15 cellular contexts compared by ENCODE assay signal in genomic region chr4:167117273-167117672, GRCh38.
DNase-seq lines count a peak whose midpoint lies in the region; ATAC-seq, FAIRE-seq and TF ChIP-seq lines count a peak whose summit lies in the region.
"Had no signal": no experiment of that assay in that cellular context is flagged by ENCODE, and none has a peak within 500 bp of the region (broad histone marks: within the 10 kb centered on the region; RNA-seq: fewer than 3 reads in every experiment).

No MANE protein-coding gene starts in this region.

- WGBS in H1 (ENCODE audit: extremely low coverage in 1 of 2, insufficient coverage in 1 of 2, insufficient read length in 1 of 2, insufficient replicate concordance in 2 of 2, low coverage in 1 of 2, low lambda C conversion rate in 2 of 2, missing lambda C conversion rate in 1 of 2), 2 experiments = 81% methylated on average over 4 of the region's 4 CpGs; no CpG with 5 or more reads in 1 of the 2 experiments
- WGBS in mesendoderm (ENCODE audit: extremely low coverage, insufficient coverage, low lambda C conversion rate) = no CpG with 5 or more reads among the region's 4 CpGs

- ATAC-seq in GM23338 (peak; percentile 57; the same call in 2 of the 3 replicates), HG03432 (IDR thresholded peaks at IDR 0.05; ENCODE audit: unreplicated experiment) (peak; percentile 55)
- ATAC-seq: HCT116 had no signal

- H3K4me3 ChIP-seq in GM23338 (no peak overlapping the region), H1 (ENCODE audit: extremely low read depth in 1 of 4, insufficient read depth in 2 of 4, low read depth in 3 of 4, low read length in 4 of 4) (no peak overlapping the region), mesendoderm (ENCODE audit: low read length) (no peak overlapping the region), OCI-LY7 (ENCODE audit: low read depth, low read length, poor library complexity, severe bottlenecking) (no peak overlapping the region)
- H3K4me3 ChIP-seq in CD8-positive, alpha-beta memory T cell (ENCODE audit: low read length) = no peak overlapping the region
- H3K4me3 ChIP-seq in CD4-positive, alpha-beta memory T cell (ENCODE audit: low read length in 2 of 2) = no peak overlapping the region

- no peaks in the 10 kb centered on the region for H3K9me3 Mint-ChIP-seq in GM23338
- H3K9me3 Mint-ChIP-seq in CD8-positive, alpha-beta memory T cell = peaks cover 0 to 22% (median 2%) of the 10 kb centered on the region in 5 donors
- H3K9me3 Mint-ChIP-seq in CD4-positive, alpha-beta memory T cell = peaks cover 0 to 7% (median 0%) of the 10 kb centered on the region in 8 donors

- H3K56ac ChIP-seq in H1 (replicated peaks; ENCODE audit: insufficient read length, low read depth, low read length) (no peak overlapping the region), mesendoderm (ENCODE audit: low read length) (no peak overlapping the region)

- H3K4me1 ChIP-seq in GM23338 (ENCODE audit: insufficient read depth) = no peaks in the 10 kb centered on the region
- no peaks in the 10 kb centered on the region for H3K4me1 ChIP-seq in H1 (replicated peaks in 1 of 4; ENCODE audit: control insufficient read depth in 3 of 4, insufficient read depth in 4 of 4, low read length in 3 of 4)
- peaks cover 2% of the 10 kb centered on the region for H3K4me1 ChIP-seq in mesendoderm (ENCODE audit: control insufficient read depth, low read depth, low read length)
- H3K4me1 ChIP-seq in CD8-positive, alpha-beta memory T cell (ENCODE audit: insufficient read depth, low read length) = no peaks in the 10 kb centered on the region
- H3K4me1 ChIP-seq in OCI-LY7 (ENCODE audit: insufficient read depth, low read length, poor library complexity, severe bottlenecking) = no peaks in the 10 kb centered on the region
- H3K4me1 ChIP-seq in CD4-positive, alpha-beta memory T cell (ENCODE audit: insufficient read depth, low read length) = no peaks in the 10 kb centered on the region

- H3K27me3 ChIP-seq in GM23338 (ENCODE audit: insufficient read depth) (no peaks in the 10 kb centered on the region), H1 (replicated peaks in 1 of 4; ENCODE audit: control insufficient read depth in 3 of 4, extremely low read depth in 1 of 4, insufficient read depth in 3 of 4, low read length in 3 of 4) (no peaks in the 10 kb centered on the region), mesendoderm (ENCODE audit: insufficient read depth, low read length, poor library complexity) (no peaks in the 10 kb centered on the region)
- H3K27me3 ChIP-seq in CD8-positive, alpha-beta memory T cell (ENCODE audit: insufficient read depth, low read length, poor library complexity, severe bottlenecking) = no peaks in the 10 kb centered on the region
- H3K27me3 ChIP-seq in CD4-positive, alpha-beta memory T cell (ENCODE audit: insufficient read depth, low read length) = no peaks in the 10 kb centered on the region

- H3K23ac ChIP-seq in H1 (ENCODE audit: insufficient read length) (no peak overlapping the region), mesendoderm (ENCODE audit: low read length) (no peak overlapping the region)

- H3K27me3 Mint-ChIP-seq in GM23338 (ENCODE audit: insufficient read depth, low read depth, poor library complexity) = no peaks in the 10 kb centered on the region
- no peaks in the 10 kb centered on the region for H3K27me3 Mint-ChIP-seq in CD8-positive, alpha-beta memory T cell
- no peaks in the 10 kb centered on the region for H3K27me3 Mint-ChIP-seq in CD4-positive, alpha-beta memory T cell

- H3K4me1 Mint-ChIP-seq in GM23338 = peaks cover 3% of the 10 kb centered on the region; the same call in 2 of the 3 replicates
- H3K4me1 Mint-ChIP-seq in CD8-positive, alpha-beta memory T cell = no peaks in the 10 kb centered on the region
- H3K4me1 Mint-ChIP-seq in CD4-positive, alpha-beta memory T cell = no peaks in the 10 kb centered on the region

- BruUV-seq in OCI-LY7 (replicated peaks; lab: Mats Ljungman, UMichigan) = no TSS peak

- no peak for TF ChIP-seq EP300 in H1 (IDR thresholded peaks at IDR 0.05; ENCODE audit: borderline replicate concordance in 1 of 2, low read depth in 2 of 2, low read length in 2 of 2)

- H3K79me2 ChIP-seq in GM23338 (replicated peaks; ENCODE audit: insufficient read depth) (no peaks in the 10 kb centered on the region), H1 (ENCODE audit: control insufficient read depth in 1 of 2, insufficient read depth in 2 of 2, low read length in 2 of 2) (no peaks in the 10 kb centered on the region), mesendoderm (ENCODE audit: control insufficient read depth, insufficient read depth, low read length) (no peaks in the 10 kb centered on the region), OCI-LY7 (ENCODE audit: insufficient read depth, low read depth, low read length) (no peaks in the 10 kb centered on the region)

- H2BK15ac ChIP-seq in H1 (ENCODE audit: low read length) (no peak overlapping the region), mesendoderm (replicated peaks; ENCODE audit: low read depth) (no peak overlapping the region)

- H3K9ac ChIP-seq in H1 (replicated peaks in 1 of 4; ENCODE audit: extremely low read depth in 1 of 4, low read depth in 3 of 4, low read length in 3 of 4) = no peak overlapping the region
- H3K9ac ChIP-seq in mesendoderm (ENCODE audit: low read length) = no peak overlapping the region

- DNase-seq in GM23338 (ENCODE audit: low spot score) (no peak), H1 (ENCODE audit: low read depth in 1 of 2, low spot score in 2 of 2) (no peak), mesendoderm (no peak), OCI-LY7 (ENCODE audit: low spot score) (no peak)
- DNase-seq in CD8-positive, alpha-beta memory T cell = no peak
- DNase-seq in CD4-positive, alpha-beta memory T cell = no peak
- DNase-seq: Kasumi-1, NCI-H1417, NCI-H1930, NCI-H2171 treated with DMSO at 0.1 percent for 48 hours, NCI-H510A, SIG-M5 had no signal

- intact Hi-C loops in OCI-LY7 (cut with micrococcal nuclease; ENCODE audit: unreplicated experiment) = no loop called here
- intact Hi-C loops in CD4-positive, alpha-beta memory T cell (cut with micrococcal nuclease) = no loop called here

- H3K4ac ChIP-seq in H1 (replicated peaks; ENCODE audit: insufficient read length, low read depth, low read length) (no peak overlapping the region), mesendoderm (ENCODE audit: low read depth, low read length) (no peak overlapping the region)

- H2BK5ac ChIP-seq in H1 (ENCODE audit: low read depth, low read length) = no peak overlapping the region
- no peak overlapping the region for H2BK5ac ChIP-seq in mesendoderm (ENCODE audit: low read length)

- H3K18ac ChIP-seq in H1 (ENCODE audit: extremely low read depth, low read length) (no peak overlapping the region), mesendoderm (ENCODE audit: low read length) (peak overlapping the region; percentile 18)

- H2AK5ac ChIP-seq in H1 (ENCODE audit: low read depth, low read length) = no peak overlapping the region
- H2AK5ac ChIP-seq in mesendoderm (ENCODE audit: low read length) = no peak overlapping the region

- CTCF ChIA-PET in H1 (lab: Charles Lee; ENCODE audit: partially characterized antibody) (no interaction called here), OCI-LY7 (lab: Charles Lee; ENCODE audit: unreplicated experiment) (no interaction called here)
- CTCF ChIA-PET in CD8-positive, alpha-beta memory T cell (lab: Charles Lee) = no interaction called here
- CTCF ChIA-PET in CD4-positive, alpha-beta memory T cell (lab: Charles Lee; ENCODE audit: partially characterized antibody) = no interaction called here

- H3K9me2 ChIP-seq in GM23338 (ENCODE audit: insufficient read depth) (no peaks in the 10 kb centered on the region), OCI-LY7 (ENCODE audit: insufficient read depth, low read length) (no peaks in the 10 kb centered on the region)

- no peak overlapping the region for H3K14ac ChIP-seq in H1 (ENCODE audit: insufficient read length)

- POLR2A ChIA-PET in H1 (lab: Charles Lee; ENCODE audit: partially characterized antibody) (no interaction called here), OCI-LY7 (lab: Charles Lee) (no interaction called here)
- POLR2A ChIA-PET in CD8-positive, alpha-beta memory T cell (lab: Charles Lee) = no interaction called here
- POLR2A ChIA-PET in CD4-positive, alpha-beta memory T cell (lab: Charles Lee; ENCODE audit: partially characterized antibody) = no interaction called here

- TF ChIP-seq CTCF in GM23338 (conservative IDR thresholded peaks at IDR 0.05; ENCODE audit: low read depth in 2 of 2) = no peak
- no peak for TF ChIP-seq CTCF in H1 (IDR thresholded peaks at IDR 0.05; ENCODE audit: control extremely low read depth in 1 of 3, insufficient read depth in 1 of 3, low read depth in 1 of 3, low read length in 3 of 3)
- no peak for TF ChIP-seq CTCF in OCI-LY7 (conservative IDR thresholded peaks at IDR 0.05; ENCODE audit: low read length)

- TF ChIP-seq POLR2A in H1 (IDR thresholded peaks at IDR 0.05; ENCODE audit: control extremely low read depth in 1 of 2, low read depth in 2 of 2, low read length in 2 of 2) = no peak

- H4K8ac ChIP-seq in H1 (ENCODE audit: extremely low read depth, insufficient read depth, low read length) = peak overlapping the region; percentile 31; the same call in 1 of the 2 replicates
- no peak overlapping the region for H4K8ac ChIP-seq in mesendoderm (ENCODE audit: low read depth, low read length)

- no peak overlapping the region for H3K27ac Mint-ChIP-seq in GM23338
- no peak overlapping the region for H3K27ac Mint-ChIP-seq in CD8-positive, alpha-beta memory T cell
- H3K27ac Mint-ChIP-seq in CD4-positive, alpha-beta memory T cell = no peak overlapping the region

- H2BK12ac ChIP-seq in H1 (ENCODE audit: low read depth, low read length) = no peak overlapping the region

- H4K5ac ChIP-seq in H1 (ENCODE audit: insufficient read length, low read depth, low read length) = no peak overlapping the region
- no peak overlapping the region for H4K5ac ChIP-seq in mesendoderm (ENCODE audit: low read length)

- no peaks in the 10 kb centered on the region for H3K9me3 ChIP-seq in H1 (ENCODE audit: insufficient read depth in 2 of 2, low read depth in 1 of 2, low read length in 1 of 2)
- H3K9me3 ChIP-seq in CD8-positive, alpha-beta memory T cell (ENCODE audit: low read length) = no peaks in the 10 kb centered on the region
- H3K9me3 ChIP-seq in OCI-LY7 (ENCODE audit: low read length) = no peaks in the 10 kb centered on the region
- H3K9me3 ChIP-seq in CD4-positive, alpha-beta memory T cell (ENCODE audit: control insufficient read depth in 1 of 2, low read length in 2 of 2) = no peaks in the 10 kb centered on the region

- H3K36me3 Mint-ChIP-seq in GM23338 (ENCODE audit: low read depth) = no peaks in the 10 kb centered on the region
- H3K36me3 Mint-ChIP-seq in CD8-positive, alpha-beta memory T cell = no peaks in the 10 kb centered on the region
- no peaks in the 10 kb centered on the region for H3K36me3 Mint-ChIP-seq in CD4-positive, alpha-beta memory T cell

- H2AFZ ChIP-seq in GM23338 (peak overlapping the region; percentile 34; the same call in 1 of the 2 replicates), H1 (ENCODE audit: low read length) (peak overlapping the region; percentile 41; the same call in 1 of the 2 replicates), OCI-LY7 (ENCODE audit: low read length) (no peak overlapping the region)

- H4K91ac ChIP-seq in H1 (replicated peaks; ENCODE audit: insufficient read length, low read length) = no peak overlapping the region

- no peaks in the 10 kb centered on the region for H3K23me2 ChIP-seq in H1 (ENCODE audit: low read depth, low read length)

- FAIRE-seq in H1 (lab: Jason Lieb, UNC) = no peak
- FAIRE-seq: RCC 7860 had no signal

- H2BK20ac ChIP-seq in H1 (ENCODE audit: low read length) = no peak overlapping the region

- no peak overlapping the region for H3K4me2 ChIP-seq in GM23338
- H3K4me2 ChIP-seq in H1 (ENCODE audit: insufficient read depth in 1 of 2, low read depth in 2 of 2, low read length in 2 of 2) = no peak overlapping the region
- H3K4me2 ChIP-seq in mesendoderm (ENCODE audit: low read length) = no peak overlapping the region
- no peak overlapping the region for H3K4me2 ChIP-seq in OCI-LY7 (ENCODE audit: low read length)

- no peak overlapping the region for H2BK120ac ChIP-seq in H1 (replicated peaks; ENCODE audit: low read depth, low read length)
- H2BK120ac ChIP-seq in mesendoderm (ENCODE audit: low read depth, low read length) = no peak overlapping the region

- H4K20me1 ChIP-seq in GM23338 (replicated peaks; ENCODE audit: insufficient read depth) (no peaks in the 10 kb centered on the region), H1 (replicated peaks in 1 of 2; ENCODE audit: control insufficient read depth in 1 of 2, insufficient read depth in 2 of 2, low read length in 2 of 2) (no peaks in the 10 kb centered on the region), OCI-LY7 (ENCODE audit: insufficient read depth, low read length) (no peaks in the 10 kb centered on the region)

- no peaks in the 10 kb centered on the region for H3F3A ChIP-seq in GM23338 (replicated peaks; ENCODE audit: low read depth)

- no peak overlapping the region for H3K4me3 Mint-ChIP-seq in GM23338
- no peak overlapping the region for H3K4me3 Mint-ChIP-seq in CD8-positive, alpha-beta memory T cell
- no peak overlapping the region for H3K4me3 Mint-ChIP-seq in CD4-positive, alpha-beta memory T cell

- no peaks in the 10 kb centered on the region for H3K36me3 ChIP-seq in GM23338 (ENCODE audit: insufficient read depth)
- H3K36me3 ChIP-seq in H1 (ENCODE audit: control insufficient read depth in 2 of 4, insufficient read depth in 4 of 4, low read length in 3 of 4) = no peaks in the 10 kb centered on the region
- no peaks in the 10 kb centered on the region for H3K36me3 ChIP-seq in mesendoderm (ENCODE audit: control insufficient read depth, insufficient read depth, low read length)
- H3K36me3 ChIP-seq in CD8-positive, alpha-beta memory T cell (ENCODE audit: insufficient read depth, low read length) = no peaks in the 10 kb centered on the region
- H3K36me3 ChIP-seq in OCI-LY7 (ENCODE audit: insufficient read depth, low read length) = no peaks in the 10 kb centered on the region
- no peaks in the 10 kb centered on the region for H3K36me3 ChIP-seq in CD4-positive, alpha-beta memory T cell (ENCODE audit: insufficient read depth, low read length)

- TF ChIP-seq RAD21 in H1 (IDR thresholded peaks at IDR 0.05 in 1 of 2, conservative IDR thresholded peaks at IDR 0.05 in 1 of 2; ENCODE audit: low read depth in 2 of 2, low read length in 2 of 2) = no peak

- no peaks in the 10 kb centered on the region; the same call in 1 of the 2 replicates for H3K79me1 ChIP-seq in H1 (ENCODE audit: low read depth, low read length)
- no peaks in the 10 kb centered on the region for H3K79me1 ChIP-seq in mesendoderm (ENCODE audit: low read length)

- H3K27ac ChIP-seq in GM23338 (ENCODE audit: low read depth) = no peak overlapping the region
- no peak overlapping the region for H3K27ac ChIP-seq in H1 (ENCODE audit: low read depth, low read length)
- H3K27ac ChIP-seq in mesendoderm (ENCODE audit: low read depth, low read length) = no peak overlapping the region
- H3K27ac ChIP-seq in CD8-positive, alpha-beta memory T cell (ENCODE audit: low read depth, low read length) = no peak overlapping the region
- no peak overlapping the region for H3K27ac ChIP-seq in OCI-LY7 (ENCODE audit: low read depth, low read length, poor library complexity, severe bottlenecking)
- no peak overlapping the region for H3K27ac ChIP-seq in CD4-positive, alpha-beta memory T cell (ENCODE audit: low read depth, low read length)
